ENCODE assay signal across 25 cellular contexts in the genomic region with DNA sequence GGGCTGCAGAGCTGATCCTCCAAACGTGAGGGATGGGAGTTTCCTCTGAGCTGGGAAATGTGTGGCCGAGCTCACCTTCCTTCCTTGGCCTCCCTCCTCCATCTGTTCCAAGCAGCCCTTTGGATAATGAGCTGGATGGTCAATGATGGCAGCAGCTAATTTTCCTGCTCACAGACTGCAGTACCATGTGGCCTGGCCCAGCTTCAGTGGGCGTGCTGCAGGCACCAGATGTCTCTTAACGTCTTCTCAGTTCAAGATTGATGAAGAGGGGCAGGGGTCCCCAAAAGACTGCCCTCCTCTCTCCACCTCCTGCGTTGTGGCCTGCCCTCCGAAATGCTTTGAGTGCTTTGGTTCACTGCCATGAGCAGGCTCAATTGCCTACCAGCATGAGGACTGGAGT.
"Had no signal": no experiment of that assay in that cellular context is flagged by ENCODE, and none has a peak within 500 bp of the region (broad histone marks: within the 10 kb centered on the region; RNA-seq: fewer than 3 reads in every experiment).

No MANE protein-coding gene starts in this region.

- DNase-seq: activated B cell treated with CpG ODN at 0.5 μM for 24 hours; activated CD4-positive, alpha-beta T cell treated with anti-CD3 and anti-CD28 coated beads for 36 hours; activated CD4-positive, alpha-beta T cell treated with anti-CD3 and anti-CD28 coated beads, Interleukin-2, amount 50 U/mL, for 4 hours; activated CD8-positive, alpha-beta memory T cell treated with anti-CD3 and anti-CD28 coated beads for 24 hours; activated CD8-positive, alpha-beta memory T cell treated with anti-CD3 and anti-CD28 coated beads, Interleukin-2, amount 50 U/mL, for 4 hours; activated naive CD4-positive, alpha-beta T cell; activated naive CD8-positive, alpha-beta T cell treated with anti-CD3 and anti-CD28 coated beads for 36 hours; activated T-cell treated with anti-CD3 and anti-CD28 coated beads, Interleukin-2, amount 50 U/mL, for 4 hours; colonic mucosa; dorsolateral prefrontal cortex; effector memory CD8-positive, alpha-beta T cell; hypothalamus; left ventricle myocardium inferior; naive thymus-derived CD4-positive, alpha-beta T cell; ovary; spleen; stimulated activated CD4-positive, alpha-beta T cell treated with anti-CD3 and anti-CD28 coated beads, Interleukin-4, amount 100 ng/mL, for 4 hours; T1000; transverse colon had no signal

- H3K4me1 Mint-ChIP-seq: activated B cell treated with CpG ODN at 0.5 μM for 24 hours; activated naive CD8-positive, alpha-beta T cell treated with anti-CD3 and anti-CD28 coated beads for 36 hours had no signal

- H3K36me3 ChIP-seq: colonic mucosa, esophagus muscularis mucosa, left ventricle myocardium inferior, ovary, prostate gland, right atrium auricular region, spleen, transverse colon, vagina had no signal

- H3K4me1 ChIP-seq: colonic mucosa, esophagus muscularis mucosa, left ventricle myocardium inferior, prostate gland, right atrium auricular region, spleen, transverse colon had no signal

- H3K36me3 Mint-ChIP-seq: activated naive CD8-positive, alpha-beta T cell treated with anti-CD3 and anti-CD28 coated beads for 36 hours; naive thymus-derived CD4-positive, alpha-beta T cell had no signal

- H3K9me3 Mint-ChIP-seq: activated B cell treated with CpG ODN at 0.5 μM for 24 hours; activated T-cell treated with anti-CD3 and anti-CD28 coated beads, Interleukin-2, amount 50 U/mL, for 4 hours; activated T-helper 2 cell treated with anti-CD3 and anti-CD28 coated beads, Interferon-gamma antibody, Interleukin-2, Interleukin-4, amounts not matched to agents 10 μg/mL and 5 μg/mL and 100 μg/mL, durations not matched to agents 14 hours and 24 hours and 36 hours; effector memory CD8-positive, alpha-beta T cell; stimulated activated naive CD8-positive, alpha-beta T cell treated with anti-CD3 and anti-CD28 coated beads, Interleukin-15, Interleukin-2, amounts not matched to agents 100 ng/mL and 50 ng/mL, for 24 hours had no signal

- H3K27ac Mint-ChIP-seq: activated B cell treated with CpG ODN at 0.5 μM for 24 hours; activated CD4-positive, alpha-beta T cell treated with anti-CD3 and anti-CD28 coated beads for 36 hours; activated naive CD8-positive, alpha-beta T cell treated with anti-CD3 and anti-CD28 coated beads for 36 hours; activated T-helper 2 cell treated with anti-CD3 and anti-CD28 coated beads, Interferon-gamma antibody, Interleukin-2, Interleukin-4, amounts not matched to agents 10 μg/mL and 5 μg/mL and 100 μg/mL, durations not matched to agents 14 hours and 24 hours and 36 hours; effector memory CD8-positive, alpha-beta T cell; stimulated activated naive CD8-positive, alpha-beta T cell treated with anti-CD3 and anti-CD28 coated beads, Interleukin-15, Interleukin-2, amounts not matched to agents 100 ng/mL and 50 ng/mL, for 24 hours had no signal

- H3K27ac ChIP-seq: colonic mucosa, dorsolateral prefrontal cortex, esophagus muscularis mucosa, left ventricle myocardium inferior, ovary, prostate gland, right atrium auricular region, spleen, transverse colon, vagina had no signal

- ATAC-seq: activated CD4-positive, alpha-beta T cell treated with anti-CD3 and anti-CD28 coated beads for 36 hours; activated T-cell treated with anti-CD3 and anti-CD28 coated beads, Interleukin-2, amount 50 U/mL, for 4 hours; effector memory CD8-positive, alpha-beta T cell; naive thymus-derived CD4-positive, alpha-beta T cell had no signal

- H3K4me3 Mint-ChIP-seq: activated B cell treated with CpG ODN at 0.5 μM for 24 hours; activated CD4-positive, alpha-beta T cell treated with anti-CD3 and anti-CD28 coated beads for 36 hours; activated naive CD8-positive, alpha-beta T cell treated with anti-CD3 and anti-CD28 coated beads for 36 hours; activated T-cell treated with anti-CD3 and anti-CD28 coated beads, Interleukin-2, amount 50 U/mL, for 4 hours; effector memory CD8-positive, alpha-beta T cell; naive thymus-derived CD4-positive, alpha-beta T cell; stimulated activated naive CD8-positive, alpha-beta T cell treated with anti-CD3 and anti-CD28 coated beads, Interleukin-15, Interleukin-2, amounts not matched to agents 100 ng/mL and 50 ng/mL, for 24 hours had no signal

- H3K4me3 ChIP-seq: colonic mucosa, dorsolateral prefrontal cortex, esophagus muscularis mucosa, left ventricle myocardium inferior, ovary, prostate gland, right atrium auricular region, spleen, transverse colon, vagina had no signal

- H3K9me3 ChIP-seq: colonic mucosa, esophagus muscularis mucosa, left ventricle myocardium inferior, ovary, prostate gland, spleen, transverse colon, vagina had no signal

- H3K27me3 ChIP-seq: ovary, right atrium auricular region, vagina had no signal
